ENCODE assay signal across 12 cellular contexts in the genomic region with DNA sequence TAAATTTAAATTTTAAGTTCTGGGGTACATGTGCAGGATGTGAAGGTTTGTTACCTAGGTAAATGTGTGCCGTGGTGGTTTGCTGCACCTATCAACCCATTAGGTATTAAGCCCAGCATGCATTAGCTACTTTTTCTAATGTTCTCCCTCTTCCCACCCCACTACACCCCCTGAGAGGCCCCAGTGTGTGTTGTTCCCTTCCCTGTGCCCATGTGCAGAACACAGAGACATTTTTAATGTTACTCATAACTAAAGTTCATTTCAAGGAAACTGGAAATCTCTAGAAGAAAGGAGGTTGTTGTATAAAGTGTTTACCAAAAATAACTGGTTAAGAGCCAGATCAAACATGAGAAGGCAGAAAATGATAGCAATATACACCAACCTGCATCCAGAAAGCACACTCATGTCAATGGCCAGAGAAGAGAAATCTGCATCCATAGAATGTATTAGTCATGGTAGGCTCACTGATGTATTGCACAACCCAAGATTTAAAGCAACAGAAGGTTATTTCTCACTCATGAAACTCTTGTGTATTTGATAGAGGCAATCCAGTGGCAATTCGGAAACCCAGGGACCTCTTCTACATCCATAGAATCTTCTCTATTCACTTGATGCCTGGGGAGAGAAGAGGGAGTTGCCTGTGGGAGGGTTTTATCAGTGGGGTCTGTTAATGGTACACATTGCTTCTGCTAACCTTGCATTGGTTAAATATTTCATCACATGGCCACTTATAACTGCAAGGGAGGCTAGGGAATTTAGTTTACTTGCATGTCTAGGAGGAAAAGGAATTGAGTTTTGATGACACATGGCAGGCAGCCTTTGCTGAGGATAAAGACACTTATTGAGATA.
DNase-seq lines count a peak whose midpoint lies in the region; ATAC-seq, FAIRE-seq and TF ChIP-seq lines count a peak whose summit lies in the region.
"Had no signal": no experiment of that assay in that cellular context is flagged by ENCODE, and none has a peak within 500 bp of the region (broad histone marks: within the 10 kb centered on the region; RNA-seq: fewer than 3 reads in every experiment).

No MANE protein-coding gene starts in this region.

- H4K20me1 ChIP-seq in endothelial cell of umbilical vein (replicated peaks; ENCODE audit: control insufficient read depth, extremely low read depth, insufficient read depth, low read length) = no peaks in the 10 kb centered on the region
- H4K20me1 ChIP-seq in osteoblast (ENCODE audit: insufficient read depth, low read length) = no peaks in the 10 kb centered on the region

- no peaks in the 10 kb centered on the region for H3K79me2 ChIP-seq in endothelial cell of umbilical vein (ENCODE audit: control insufficient read depth, insufficient read depth, low read length)
- no peaks in the 10 kb centered on the region for H3K79me2 ChIP-seq in osteoblast (ENCODE audit: insufficient read depth, low read length)

- peaks cover 4% of the 10 kb centered on the region for H3K4me1 Mint-ChIP-seq in activated CD4-positive, alpha-beta T cell treated with anti-CD3 and anti-CD28 coated beads for 36 hours

- CTCF ChIA-PET in endothelial cell of umbilical vein (lab: Charles Lee) = interaction anchor here (1.0 to 1.6 kb wide), 3 partner anchors 58 to 239 kb away, joined by 3 to 4 read pairs (median 3); no protein-coding TSS in a partner anchor
- CTCF ChIA-PET in activated CD4-positive, alpha-beta T cell treated with anti-CD3 and anti-CD28 coated beads for 36 hours (lab: Charles Lee) = interaction anchor here (1.0 kb wide), 1 partner anchor 446 kb away, joined by 3 read pairs; no protein-coding TSS in a partner anchor

- no peaks in the 10 kb centered on the region for H3K9me3 Mint-ChIP-seq in activated CD4-positive, alpha-beta T cell treated with anti-CD3 and anti-CD28 coated beads for 36 hours (ENCODE audit: low read depth)
- H3K9me3 Mint-ChIP-seq: activated naive CD4-positive, alpha-beta T cell treated with anti-CD3 and anti-CD28 coated beads, Interleukin-2, amount 50 U/mL, for 72 hours; effector memory CD8-positive, alpha-beta T cell had no signal

- peaks cover 41% of the 10 kb centered on the region for H3K4me1 ChIP-seq in endothelial cell of umbilical vein (ENCODE audit: control insufficient read depth, extremely low read depth, insufficient read depth, low read length)
- peaks cover 37% of the 10 kb centered on the region for H3K4me1 ChIP-seq in osteoblast (ENCODE audit: insufficient read depth, low read length)

- H3K27me3 ChIP-seq in endothelial cell of umbilical vein (ENCODE audit: control insufficient read depth in 2 of 2, insufficient read depth in 2 of 2, low read length in 2 of 2) = no peaks in the 10 kb centered on the region
- no peaks in the 10 kb centered on the region for H3K27me3 ChIP-seq in osteoblast (ENCODE audit: insufficient read depth, low read length)

- peak overlapping the region; percentile 11 for H3K4me2 ChIP-seq in endothelial cell of umbilical vein (ENCODE audit: insufficient read depth, low read length)
- H3K4me2 ChIP-seq in osteoblast (ENCODE audit: insufficient read depth, low read length) = peak overlapping the region; percentile 32

- TF ChIP-seq CTCF in endothelial cell of umbilical vein (IDR thresholded peaks at IDR 0.05; ENCODE audit: extremely low read depth in 1 of 2, insufficient read depth in 1 of 2, low read depth in 1 of 2, low read length in 2 of 2) (no peak), osteoblast (IDR thresholded peaks at IDR 0.05; ENCODE audit: extremely low read depth, low read depth, low read length) (no peak)

- ATAC-seq in HG02798 (IDR thresholded peaks at IDR 0.05; ENCODE audit: poor library complexity, unreplicated experiment) = no peak
- ATAC-seq in activated CD4-positive, alpha-beta T cell treated with anti-CD3 and anti-CD28 coated beads for 36 hours = no peak
- ATAC-seq: activated naive CD4-positive, alpha-beta T cell treated with anti-CD3 and anti-CD28 coated beads, Interleukin-2, amount 50 U/mL, for 72 hours; effector memory CD8-positive, alpha-beta T cell had no signal

- DNase-seq in ELR (ENCODE audit: low read depth) (peak; percentile 88), NCI-H226 (peak; percentile 63), endothelial cell of umbilical vein (ENCODE audit: low read depth, low spot score) (no peak), osteoblast (ENCODE audit: insufficient read length, low spot score, missing footprints) (no peak), NCI-H1092 (lab: John Stamatoyannopoulos, UW) (no peak), NCI-H446 treated with DMSO at 0.1 percent for 48 hours (lab: John Stamatoyannopoulos, UW) (no peak)
- DNase-seq in activated CD4-positive, alpha-beta T cell treated with anti-CD3 and anti-CD28 coated beads for 36 hours = no peak
- DNase-seq: activated CD4-positive, alpha-beta T cell treated with anti-CD3 and anti-CD28 coated beads, Interleukin-2, amount 50 U/mL, for 4 hours; effector memory CD8-positive, alpha-beta T cell had no signal

- no peak for FAIRE-seq in endothelial cell of umbilical vein (lab: Jason Lieb, UNC)

- H2AFZ ChIP-seq in endothelial cell of umbilical vein (ENCODE audit: low read depth, low read length) (peak overlapping the region; percentile 30), osteoblast (ENCODE audit: low read length) (peak overlapping the region; percentile 1)

- no peaks in the 10 kb centered on the region for H3K36me3 Mint-ChIP-seq in activated CD4-positive, alpha-beta T cell treated with anti-CD3 and anti-CD28 coated beads for 36 hours (ENCODE audit: low read depth)
- H3K36me3 Mint-ChIP-seq: activated naive CD4-positive, alpha-beta T cell treated with anti-CD3 and anti-CD28 coated beads, Interleukin-2, amount 50 U/mL, for 72 hours had no signal

- H3K27me3 Mint-ChIP-seq in activated CD4-positive, alpha-beta T cell treated with anti-CD3 and anti-CD28 coated beads for 36 hours = peaks cover 1% of the 10 kb centered on the region

- H3K36me3 ChIP-seq in endothelial cell of umbilical vein (ENCODE audit: control insufficient read depth in 2 of 2, extremely low read depth in 1 of 2, insufficient read depth in 2 of 2, low read length in 2 of 2) (no peaks in the 10 kb centered on the region), osteoblast (ENCODE audit: insufficient read depth, low read length) (no peaks in the 10 kb centered on the region)
- H3K36me3 ChIP-seq: thoracic aorta had no signal

- H3K4me3 ChIP-seq in endothelial cell of umbilical vein (replicated peaks in 1 of 3; ENCODE audit: insufficient read depth in 1 of 3, low read depth in 1 of 3, low read length in 3 of 3) = no peak overlapping the region
- H3K4me3 ChIP-seq in osteoblast (ENCODE audit: insufficient read depth, low read length) = peak overlapping the region; percentile 41
- H3K4me3 ChIP-seq: thoracic aorta had no signal

- H3K4me3 Mint-ChIP-seq in activated CD4-positive, alpha-beta T cell treated with anti-CD3 and anti-CD28 coated beads for 36 hours = no peak overlapping the region
- H3K4me3 Mint-ChIP-seq: effector memory CD8-positive, alpha-beta T cell had no signal

- H3K27ac Mint-ChIP-seq in activated CD4-positive, alpha-beta T cell treated with anti-CD3 and anti-CD28 coated beads for 36 hours = no peak overlapping the region
- H3K27ac Mint-ChIP-seq: activated naive CD4-positive, alpha-beta T cell treated with anti-CD3 and anti-CD28 coated beads, Interleukin-2, amount 50 U/mL, for 72 hours; effector memory CD8-positive, alpha-beta T cell had no signal

- POLR2A ChIA-PET in endothelial cell of umbilical vein (lab: Charles Lee) = interaction anchor here (0.7 kb wide), 1 partner anchor 66 kb away, joined by 3 read pairs; no protein-coding TSS in a partner anchor
- POLR2A ChIA-PET in activated CD4-positive, alpha-beta T cell treated with anti-CD3 and anti-CD28 coated beads for 36 hours (lab: Charles Lee) = no interaction called here

- dilution Hi-C loops in endothelial cell of umbilical vein (cut with MboI; ENCODE audit: extremely low pct_ligation_motif_present, low sequenced_read_pairs) = no loop called here

- intact Hi-C loops in endothelial cell of umbilical vein (cut with micrococcal nuclease) = no loop called here
- intact Hi-C loops in activated CD4-positive, alpha-beta T cell treated with anti-CD3 and anti-CD28 coated beads for 36 hours (cut with DNase I, micrococcal nuclease) = no loop called here

- H3K27ac ChIP-seq in endothelial cell of umbilical vein (ENCODE audit: insufficient read depth, low read depth, low read length) (no peak overlapping the region), osteoblast (ENCODE audit: low read depth, low read length) (peak overlapping the region; percentile 85)
- H3K27ac ChIP-seq: thoracic aorta had no signal

- no peak for TF ChIP-seq POLR2A in endothelial cell of umbilical vein (IDR thresholded peaks at IDR 0.05; ENCODE audit: low read depth, low read length)

- no TSS peak for BruUV-seq in endothelial cell of umbilical vein (replicated peaks; lab: Mats Ljungman, UMichigan)

- H3K9me3 ChIP-seq in endothelial cell of umbilical vein (replicated peaks; ENCODE audit: control insufficient read depth, insufficient read depth, low read length) (no peaks in the 10 kb centered on the region), osteoblast (ENCODE audit: low read depth, low read length) (no peaks in the 10 kb centered on the region)
- H3K9me3 ChIP-seq: thoracic aorta had no signal

- H3K9ac ChIP-seq in endothelial cell of umbilical vein (replicated peaks; ENCODE audit: extremely low read depth, insufficient read depth, low read length) = no peak overlapping the region

- H3K9me1 ChIP-seq in endothelial cell of umbilical vein (replicated peaks; ENCODE audit: control insufficient read depth, extremely low read depth, insufficient read depth, low read length) = no peaks in the 10 kb centered on the region

TF ChIP-seq in endothelial cell of umbilical vein, 7 proteins besides CTCF, POLR2A, EP300 and RAD21:
- TF ChIP-seq MYC (IDR thresholded peaks at IDR 0.05; ENCODE audit: low read depth, low read length) (no peak), GATA2 (IDR thresholded peaks at IDR 0.05; ENCODE audit: insufficient read depth, insufficient read length, low read depth, low read length) (no peak), FOS (IDR thresholded peaks at IDR 0.05; ENCODE audit: borderline replicate concordance, insufficient read depth, low read length) (peak; percentile 50), JUN (IDR thresholded peaks at IDR 0.05; ENCODE audit: borderline replicate concordance, insufficient read depth, insufficient read length, low read depth) (peak; percentile 5), POLR2AphosphoS5 (IDR thresholded peaks at IDR 0.05; ENCODE audit: insufficient read depth, low read depth, low read length) (no peak)
- TF ChIP-seq, protein P1, sequence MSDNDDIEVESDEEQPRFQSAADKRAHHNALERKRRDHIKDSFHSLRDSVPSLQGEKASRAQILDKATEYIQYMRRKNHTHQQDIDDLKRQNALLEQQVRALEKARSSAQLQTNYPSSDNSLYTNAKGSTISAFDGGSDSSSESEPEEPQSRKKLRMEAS (IDR thresholded peaks at IDR 0.05; ENCODE audit: insufficient read depth, insufficient read length) = no peak

Comparison
In these comparisons a context has a peak if more than half of its experiments do, and no peak if none do; other contexts are left out.
1. DNase-seq: peak in ELR (single experiment) and NCI-H226 (single experiment); none in endothelial cell of umbilical vein (single experiment), osteoblast (single experiment), NCI-H1092 (single experiment), NCI-H446 treated with DMSO at 0.1 percent for 48 hours (single experiment) and activated CD4-positive, alpha-beta T cell treated with anti-CD3 and anti-CD28 coated beads for 36 hours (single experiment).